21 cellular contexts compared by ENCODE assay signal in the genomic region with DNA sequence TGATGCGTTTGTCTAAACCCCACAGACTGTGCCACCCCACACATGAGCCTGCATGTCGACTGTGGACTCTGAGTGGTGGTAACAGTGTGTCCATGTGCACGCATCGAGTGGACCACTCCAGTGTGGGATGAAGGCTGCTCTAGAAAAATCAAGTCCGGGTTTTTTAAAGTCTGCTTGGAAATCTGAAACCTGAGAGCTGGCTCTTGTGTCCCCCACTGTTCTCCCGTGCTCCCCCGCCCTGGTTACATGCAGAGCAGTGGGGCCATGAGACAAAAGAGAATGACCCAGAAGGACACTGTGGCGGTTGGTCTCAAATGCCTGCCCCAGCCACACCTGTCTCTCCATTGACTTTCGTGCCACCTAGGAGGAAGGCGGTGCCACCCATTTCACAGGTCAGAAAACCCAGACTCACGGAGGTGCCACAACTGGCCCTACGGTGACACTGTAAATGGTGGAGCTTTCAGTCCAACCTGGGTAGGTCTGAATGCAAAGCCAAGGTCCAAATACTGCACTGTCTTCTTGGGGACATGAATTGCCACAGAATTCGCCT. TPM values are rescaled to one million over a fixed set of nuclear protein-coding genes. Genes with fewer than 3 reads are reported as not detected.
A peak's percentile ranks its signal among the peaks of the same experiment; 100 is the strongest.
DNase-seq lines count a peak whose midpoint lies in the region; ATAC-seq and TF ChIP-seq lines count a peak whose summit lies in the region.
"Had no signal": no experiment of that assay in that cellular context is flagged by ENCODE, and none has a peak within 500 bp of the region (broad histone marks: within the 10 kb centered on the region; RNA-seq: fewer than 3 reads in every experiment).

No MANE protein-coding gene starts in this region.

- H3K36me3 Mint-ChIP-seq in activated naive CD4-positive, alpha-beta T cell treated with anti-CD3 and anti-CD28 coated beads, Interleukin-2, amount 10 ng/mL, durations not matched to agents 7 days and 5 days = no peaks in the 10 kb centered on the region
- H3K36me3 Mint-ChIP-seq in activated naive CD4-positive, alpha-beta T cell treated with anti-CD3 and anti-CD28 coated beads for 36 hours (ENCODE audit: low read depth) = no peaks in the 10 kb centered on the region
- H3K36me3 Mint-ChIP-seq in stimulated activated effector memory CD8-positive, alpha-beta T cell treated with anti-CD3 and anti-CD28 coated beads, Interleukin-12 subunit alpha, Interleukin-12 subunit beta, amount 100 ng/mL, for 72 hours = peaks cover 4% of the 10 kb centered on the region

- H3K4me1 ChIP-seq in RWPE2 (ENCODE audit: insufficient read depth, poor library complexity, severe bottlenecking) (no peaks in the 10 kb centered on the region), spleen (peaks cover 0 to 19% (median 8%) of the 10 kb centered on the region in 6 donors)
- H3K4me1 ChIP-seq: BE2C had no signal

- H3K27me3 ChIP-seq in H7 (ENCODE audit: control insufficient read depth, insufficient read depth, low read length) (no peaks in the 10 kb centered on the region), RWPE2 (ENCODE audit: insufficient read depth, poor library complexity, severe bottlenecking) (no peaks in the 10 kb centered on the region), spleen (replicated peaks in 1 of 7) (peaks cover 0 to 6% (median 0%) of the 10 kb centered on the region in 7 donors)
- H3K27me3 ChIP-seq: BE2C had no signal

- TF ChIP-seq POLR2A in spleen (IDR thresholded peaks at IDR 0.05) = no peak

- TF ChIP-seq CTCF in RWPE2 (IDR thresholded peaks at IDR 0.05; ENCODE audit: poor library complexity, severe bottlenecking) (no peak), spleen (IDR thresholded peaks at IDR 0.05 in 8 of 11, conservative IDR thresholded peaks at IDR 0.05 in 3 of 11) (no peak)

- WGBS in spleen, 5 donors = 91 to 95% (median 93%) methylated on average over 12 to 13 of the region's 13 CpGs

- in situ Hi-C loops in G401 (cut with HindIII; ENCODE audit: low sequenced_read_pairs) = no loop called here

- peaks cover 17% of the 10 kb centered on the region for H3K27me3 Mint-ChIP-seq in activated naive CD4-positive, alpha-beta T cell treated with anti-CD3 and anti-CD28 coated beads, Interleukin-2, amount 10 ng/mL, durations not matched to agents 7 days and 5 days
- H3K27me3 Mint-ChIP-seq in activated naive CD4-positive, alpha-beta T cell treated with anti-CD3 and anti-CD28 coated beads for 36 hours (ENCODE audit: low read depth) = no peaks in the 10 kb centered on the region

- peaks cover 5% of the 10 kb centered on the region for H3K4me1 Mint-ChIP-seq in activated naive CD4-positive, alpha-beta T cell treated with anti-CD3 and anti-CD28 coated beads, Interleukin-2, amount 10 ng/mL, durations not matched to agents 7 days and 5 days
- H3K4me1 Mint-ChIP-seq in activated naive CD4-positive, alpha-beta T cell treated with anti-CD3 and anti-CD28 coated beads for 36 hours (ENCODE audit: low read depth) = peaks cover 3% of the 10 kb centered on the region
- H3K4me1 Mint-ChIP-seq in stimulated activated effector memory CD8-positive, alpha-beta T cell treated with anti-CD3 and anti-CD28 coated beads, Interleukin-12 subunit alpha, Interleukin-12 subunit beta, amount 100 ng/mL, for 72 hours = peaks cover 10% of the 10 kb centered on the region

- intact Hi-C loops in activated naive CD4-positive, alpha-beta T cell treated with anti-CD3 and anti-CD28 coated beads for 36 hours (cut with micrococcal nuclease) = loop anchor here (5.0 kb wide), 1 partner anchor 147 kb away; no protein-coding TSS in a partner anchor
- intact Hi-C loops in spleen (cut with DNase I; ENCODE audit: low total_unique reads) = no loop called here

- H3K9me3 ChIP-seq in RWPE2 (ENCODE audit: severe bottlenecking) = no peaks in the 10 kb centered on the region
- H3K9me3 ChIP-seq in spleen = peaks cover 0 to 9% (median 0%) of the 10 kb centered on the region in 8 donors
- H3K9me3 ChIP-seq: BE2C had no signal

- H3K27ac Mint-ChIP-seq in activated naive CD4-positive, alpha-beta T cell treated with anti-CD3 and anti-CD28 coated beads, Interleukin-2, amount 10 ng/mL, durations not matched to agents 7 days and 5 days = no peak overlapping the region
- no peak overlapping the region for H3K27ac Mint-ChIP-seq in activated naive CD4-positive, alpha-beta T cell treated with anti-CD3 and anti-CD28 coated beads for 36 hours
- no peak overlapping the region for H3K27ac Mint-ChIP-seq in stimulated activated effector memory CD8-positive, alpha-beta T cell treated with anti-CD3 and anti-CD28 coated beads, Interleukin-12 subunit alpha, Interleukin-12 subunit beta, amount 100 ng/mL, for 72 hours

- no peak overlapping the region for H3K27ac ChIP-seq in RWPE2 (ENCODE audit: poor library complexity, severe bottlenecking)
- H3K27ac ChIP-seq in spleen = no peak overlapping the region
- H3K27ac ChIP-seq: HL-60, KMS-11 had no signal

- ATAC-seq in RWPE2 (ENCODE audit: low read depth) = no peak
- no peak for ATAC-seq in stimulated activated effector memory CD8-positive, alpha-beta T cell treated with anti-CD3 and anti-CD28 coated beads, Interleukin-12 subunit alpha, Interleukin-12 subunit beta, amount 100 ng/mL, for 72 hours
- ATAC-seq: GM12878 had no signal

- peak; percentile 13 for DNase-seq in activated naive CD4-positive, alpha-beta T cell treated with anti-CD3 and anti-CD28 coated beads, Interleukin-2, amount 10 ng/mL, durations not matched to agents 7 days and 5 days
- DNase-seq in activated naive CD4-positive, alpha-beta T cell treated with anti-CD3 and anti-CD28 coated beads for 36 hours = no peak
- peak; percentile 67 for DNase-seq in H7
- peak; percentile 23 for DNase-seq in RWPE2 (ENCODE audit: low spot score)
- peak; percentile 49 for DNase-seq in spleen
- no peak for DNase-seq in activated gamma-delta T cell (lab: John Stamatoyannopoulos, UW)
- no peak for DNase-seq in stimulated activated effector memory CD8-positive, alpha-beta T cell treated with anti-CD3 and anti-CD28 coated beads, Interleukin-12 subunit alpha, Interleukin-12 subunit beta, amount 100 ng/mL, for 72 hours (ENCODE audit: low spot score in 2 of 2)
- DNase-seq in G401 (ENCODE audit: low spot score) = no peak
- DNase-seq: BE2C; CD4-positive, CD25-positive, alpha-beta regulatory T cell; DMS79; NCI-H1092 treated with DMSO at 0.1 percent for 48 hours; NCI-H1694; NCI-H2081; NCI-H446 treated with DMSO at 0.1 percent for 48 hours; NCI-H774; NK-92 treated with Interleukin-12 subunit alpha and Interleukin-12 subunit beta, amount 100 ng/mL, for 24 hours had no signal

- H3K9me3 Mint-ChIP-seq in activated naive CD4-positive, alpha-beta T cell treated with anti-CD3 and anti-CD28 coated beads, Interleukin-2, amount 10 ng/mL, durations not matched to agents 7 days and 5 days = no peaks in the 10 kb centered on the region
- H3K9me3 Mint-ChIP-seq in activated naive CD4-positive, alpha-beta T cell treated with anti-CD3 and anti-CD28 coated beads for 36 hours = no peaks in the 10 kb centered on the region
- H3K9me3 Mint-ChIP-seq in stimulated activated effector memory CD8-positive, alpha-beta T cell treated with anti-CD3 and anti-CD28 coated beads, Interleukin-12 subunit alpha, Interleukin-12 subunit beta, amount 100 ng/mL, for 72 hours = peaks cover under 1% of the 10 kb centered on the region
- H3K9me3 Mint-ChIP-seq: CD4-positive, CD25-positive, alpha-beta regulatory T cell; HFFc6 had no signal

- H3K4me3 Mint-ChIP-seq in activated naive CD4-positive, alpha-beta T cell treated with anti-CD3 and anti-CD28 coated beads, Interleukin-2, amount 10 ng/mL, durations not matched to agents 7 days and 5 days = no peak overlapping the region
- no peak overlapping the region for H3K4me3 Mint-ChIP-seq in activated naive CD4-positive, alpha-beta T cell treated with anti-CD3 and anti-CD28 coated beads for 36 hours
- H3K4me3 Mint-ChIP-seq in stimulated activated effector memory CD8-positive, alpha-beta T cell treated with anti-CD3 and anti-CD28 coated beads, Interleukin-12 subunit alpha, Interleukin-12 subunit beta, amount 100 ng/mL, for 72 hours = no peak overlapping the region
- H3K4me3 Mint-ChIP-seq: CD4-positive, CD25-positive, alpha-beta regulatory T cell; HFFc6 had no signal

- no peaks in the 10 kb centered on the region for H3K36me3 ChIP-seq in H7 (replicated peaks; ENCODE audit: control insufficient read depth, insufficient read depth, low read length)
- no peaks in the 10 kb centered on the region for H3K36me3 ChIP-seq in RWPE2 (ENCODE audit: low read depth)
- H3K36me3 ChIP-seq in spleen = peaks cover 0 to 35% (median 10%) of the 10 kb centered on the region in 6 donors
- H3K36me3 ChIP-seq: BE2C had no signal

- CTCF ChIA-PET in activated naive CD4-positive, alpha-beta T cell treated with anti-CD3 and anti-CD28 coated beads, Interleukin-2, amount 10 ng/mL, durations not matched to agents 7 days and 5 days (lab: Charles Lee) = no interaction called here
- CTCF ChIA-PET in activated naive CD4-positive, alpha-beta T cell treated with anti-CD3 and anti-CD28 coated beads for 36 hours (lab: Charles Lee) = no interaction called here

- H3K4me3 ChIP-seq in H7 (ENCODE audit: insufficient read depth, low read depth, low read length) = no peak overlapping the region
- no peak overlapping the region for H3K4me3 ChIP-seq in RWPE2 (ENCODE audit: severe bottlenecking)
- H3K4me3 ChIP-seq in spleen = no peak overlapping the region
- H3K4me3 ChIP-seq: GM12878 had no signal

RNA-seq across cellular contexts. Expression of gene PWWP2B, which starts 27.3 kb away (rescaled TPM):
- total RNA-seq in activated naive CD4-positive, alpha-beta T cell treated with anti-CD3 and anti-CD28 coated beads for 36 hours = 1 to 10 TPM; 1.5 to 2.2 TPM
- 14.3 and 15.3 TPM in 2 replicates for total RNA-seq in H7 (2014; rRNA removed; shearing (Covaris generic))
- 10 to 100 TPM; 24.8 to 41.7 (median 28.1) TPM for total RNA-seq in spleen
- 10 to 100 TPM; 22.5 to 50.0 (median 27.8) TPM for polyA plus RNA-seq in spleen
- 24.5 and 27.6 TPM in 2 replicates for total RNA-seq in G401 (2014; rRNA removed; shearing (Covaris generic))

RNA-seq across cellular contexts. Expression of gene LRRC27, which starts 37.7 kb away (rescaled TPM):
- 1 to 10 TPM; 1.5 to 1.9 TPM for total RNA-seq in activated naive CD4-positive, alpha-beta T cell treated with anti-CD3 and anti-CD28 coated beads for 36 hours
- total RNA-seq in H7 (2014; rRNA removed; shearing (Covaris generic)) = 4.0 and 5.7 TPM in 2 replicates
- 10 to 100 TPM; 11.9 to 29.9 (median 19.4) TPM for total RNA-seq in spleen
- 10 to 100 TPM in 1 of 3 donors, 1 to 10 TPM in 2; 6.1 to 13.0 (median 8.5) TPM for polyA plus RNA-seq in spleen
- 3.7 and 11.0 TPM in 2 replicates for total RNA-seq in G401 (2014; rRNA removed; shearing (Covaris generic))

Comparison
In these comparisons a context has a peak if more than half of its experiments do, and no peak if none do; other contexts are left out.
1. DNase-seq: peak in activated naive CD4-positive, alpha-beta T cell treated with anti-CD3 and anti-CD28 coated beads, Interleukin-2, amount 10 ng/mL, durations not matched to agents 7 days and 5 days (single experiment), H7 (single experiment), RWPE2 (single experiment) and spleen (single experiment); none in activated naive CD4-positive, alpha-beta T cell treated with anti-CD3 and anti-CD28 coated beads for 36 hours (single experiment), activated gamma-delta T cell (single experiment), stimulated activated effector memory CD8-positive, alpha-beta T cell treated with anti-CD3 and anti-CD28 coated beads, Interleukin-12 subunit alpha, Interleukin-12 subunit beta, amount 100 ng/mL, for 72 hours (0 of 2) and G401 (single experiment).